8 cellular contexts compared by ENCODE assay signal in the genomic region with DNA sequence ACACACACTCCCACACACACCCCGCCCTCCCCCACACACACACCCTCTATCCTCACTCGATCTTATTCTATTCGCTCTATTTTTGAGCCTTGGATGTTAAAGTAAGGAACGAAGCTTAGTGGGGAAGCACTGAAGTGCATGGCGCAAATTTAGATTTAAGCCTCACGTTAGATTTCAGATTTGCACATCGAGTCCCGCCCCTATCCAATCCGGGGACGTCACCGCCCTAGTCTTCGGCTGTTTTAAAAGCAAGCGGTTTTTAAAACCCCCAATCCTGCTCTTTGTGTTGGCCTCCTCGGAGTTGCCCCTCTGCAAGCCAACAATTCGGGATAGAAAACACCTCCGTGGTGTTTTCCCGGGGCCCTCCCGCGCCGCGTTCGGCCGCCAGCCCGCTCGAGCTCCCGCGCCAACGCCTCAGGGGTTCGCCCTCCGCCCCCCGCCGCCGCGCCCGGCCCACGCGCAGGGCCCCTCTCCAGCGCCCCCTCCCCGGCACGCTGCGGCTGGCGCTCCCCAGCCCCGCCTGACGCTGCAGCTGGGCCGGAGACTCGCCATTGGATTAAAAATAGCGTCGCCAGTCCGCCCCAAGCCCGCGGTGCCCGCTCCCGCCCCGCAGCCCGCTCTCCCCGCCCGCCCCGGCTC. TPM values are rescaled to one million over a fixed set of nuclear protein-coding genes. Genes with fewer than 3 reads are reported as not detected.
DNase-seq lines count a peak whose midpoint lies in the region; ATAC-seq and TF ChIP-seq lines count a peak whose summit lies in the region.

A gene with protein sequence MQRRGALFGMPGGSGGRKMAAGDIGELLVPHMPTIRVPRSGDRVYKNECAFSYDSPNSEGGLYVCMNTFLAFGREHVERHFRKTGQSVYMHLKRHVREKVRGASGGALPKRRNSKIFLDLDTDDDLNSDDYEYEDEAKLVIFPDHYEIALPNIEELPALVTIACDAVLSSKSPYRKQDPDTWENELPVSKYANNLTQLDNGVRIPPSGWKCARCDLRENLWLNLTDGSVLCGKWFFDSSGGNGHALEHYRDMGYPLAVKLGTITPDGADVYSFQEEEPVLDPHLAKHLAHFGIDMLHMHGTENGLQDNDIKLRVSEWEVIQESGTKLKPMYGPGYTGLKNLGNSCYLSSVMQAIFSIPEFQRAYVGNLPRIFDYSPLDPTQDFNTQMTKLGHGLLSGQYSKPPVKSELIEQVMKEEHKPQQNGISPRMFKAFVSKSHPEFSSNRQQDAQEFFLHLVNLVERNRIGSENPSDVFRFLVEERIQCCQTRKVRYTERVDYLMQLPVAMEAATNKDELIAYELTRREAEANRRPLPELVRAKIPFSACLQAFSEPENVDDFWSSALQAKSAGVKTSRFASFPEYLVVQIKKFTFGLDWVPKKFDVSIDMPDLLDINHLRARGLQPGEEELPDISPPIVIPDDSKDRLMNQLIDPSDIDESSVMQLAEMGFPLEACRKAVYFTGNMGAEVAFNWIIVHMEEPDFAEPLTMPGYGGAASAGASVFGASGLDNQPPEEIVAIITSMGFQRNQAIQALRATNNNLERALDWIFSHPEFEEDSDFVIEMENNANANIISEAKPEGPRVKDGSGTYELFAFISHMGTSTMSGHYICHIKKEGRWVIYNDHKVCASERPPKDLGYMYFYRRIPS (plus strand): TSS at position 574 of the 639 bp plus-strand sequence. CDS start 186 bp downstream, outside the sequence.

- H3K4me3 ChIP-seq in iPS-15b (ENCODE audit: low read depth, low read length) = peak within 1 kb of the TSS; percentile 80
- peak within 1 kb of the TSS; percentile 85 for H3K4me3 ChIP-seq in skeletal muscle cell (ENCODE audit: low read depth, low read length)

- H3K4me1 ChIP-seq in iPS-15b (ENCODE audit: control insufficient read depth, insufficient read depth, low read length) = peaks cover 14% of the 10 kb centered on the region

- H3K36me3 Mint-ChIP-seq in brain = peaks cover 13% of the 10 kb centered on the region

- H3K36me3 ChIP-seq in iPS-15b (ENCODE audit: control insufficient read depth, insufficient read depth, low read length) = no peaks in the 10 kb centered on the region

- TF ChIP-seq CTCF in brain (conservative IDR thresholded peaks at IDR 0.05) = no peak

- no peaks in the 10 kb centered on the region for H3K9me3 ChIP-seq in iPS-15b (ENCODE audit: control insufficient read depth, insufficient read depth, low read length)

- H3K27me3 Mint-ChIP-seq in brain = peaks cover 12% of the 10 kb centered on the region

- peak; percentile 64 for ATAC-seq in HG02852 (IDR thresholded peaks at IDR 0.05; ENCODE audit: unreplicated experiment)

- peaks cover 41% of the 10 kb centered on the region for H3K4me1 Mint-ChIP-seq in brain

- H3K27me3 ChIP-seq in iPS-15b (ENCODE audit: control insufficient read depth, insufficient read depth, low read length) = peaks cover 3% of the 10 kb centered on the region

- H3K27ac Mint-ChIP-seq in brain = peak within 1 kb of the TSS; percentile 95 to 99 (median 98)

- peak; percentile 41 for DNase-seq in NK-92 treated with Interleukin-12 subunit alpha and Interleukin-12 subunit beta, amount 100 ng/mL, for 24 hours (lab: John Stamatoyannopoulos, UW)
- DNase-seq in NK-92 (lab: John Stamatoyannopoulos, UW; ENCODE audit: unreplicated experiment) (no peak), NCI-H146 (lab: John Stamatoyannopoulos, UW) (peak; percentile 91), T-helper 22 cell (ENCODE audit: low read depth) (peak; percentile 46), skeletal muscle cell (ENCODE audit: low read depth) (peak; percentile 59)

- peak within 1 kb of the TSS; percentile 96 to 100 (median 99) for H3K4me3 Mint-ChIP-seq in brain

- H3K9me3 Mint-ChIP-seq in brain = peaks cover 0 to 3% (median 0%) of the 10 kb centered on the region in 5 experiments

- peak within 1 kb of the TSS; percentile 79 for H3K9ac ChIP-seq in iPS-15b (ENCODE audit: low read depth, low read length)

RNA-seq across cellular contexts. Expression of the gene that starts here (rescaled TPM):
- polyA plus RNA-seq in brain (ENCODE audit: insufficient read depth, low read depth, low replicate concordance) = 10.8 TPM
